Comparison of ENCODE assay signal across 30 cellular contexts in genomic region chr10:123039632-123039930, GRCh38.
"Had no signal": no experiment of that assay in that cellular context is flagged by ENCODE, and none has a peak within 500 bp of the region (broad histone marks: within the 10 kb centered on the region; RNA-seq: fewer than 3 reads in every experiment).

No MANE protein-coding gene starts in this region.

- DNase-seq: activated CD4-positive, alpha-beta T cell treated with anti-CD3 and anti-CD28 coated beads, Interleukin-2, amount 10 ng/mL, durations not matched to agents 24 days and 14 days; activated CD4-positive, alpha-beta T cell treated with anti-CD3 and anti-CD28 coated beads, Interleukin-2, amount 50 U/mL, for 48 hours; activated CD4-positive, CD25-positive, alpha-beta regulatory T cell treated with anti-CD3 and anti-CD28 coated beads, Interleukin-2, amount 50 U/mL, for 72 hours; activated CD8-positive, alpha-beta memory T cell treated with anti-CD3 and anti-CD28 coated beads, Interleukin-2, amount 10 ng/mL, durations not matched to agents 7 days and 5 days; activated effector memory CD4-positive, alpha-beta T cell treated with Interleukin-2 at 50 U/mL for 16 hours; activated naive CD4-positive, alpha-beta T cell; activated T-cell treated with anti-CD3 and anti-CD28 coated beads, Interleukin-2, amount 50 U/mL, for 24 hours; aorta; NCI-H1092; NCI-H1417; NCI-H1930; NCI-H2171 treated with DMSO at 0.1 percent for 48 hours; NCI-H226; NCI-H510A; NCI-H526 treated with DMSO at 0.1 percent for 48 hours; NCI-H82; NK-92 treated with Interleukin-12 subunit alpha and Interleukin-12 subunit beta, amount 100 ng/mL, for 24 hours; OCI-M1; Right ventricle myocardium superior; T-helper 17 cell; T-helper 9 cell had no signal

- H3K27ac ChIP-seq: breast epithelium, KMS-11, RWPE1, SJSA1 had no signal

- H3K27me3 Mint-ChIP-seq: activated CD4-positive, alpha-beta T cell treated with anti-CD3 and anti-CD28 coated beads, Interleukin-2, amount 10 ng/mL, durations not matched to agents 24 days and 14 days; activated CD8-positive, alpha-beta memory T cell treated with anti-CD3 and anti-CD28 coated beads, Interleukin-2, amount 10 ng/mL, durations not matched to agents 7 days and 5 days; activated naive CD4-positive, alpha-beta T cell treated with anti-CD3 and anti-CD28 coated beads, Interleukin-2, amount 50 U/mL, for 24 hours; activated T-cell treated with anti-CD3 and anti-CD28 coated beads, Interleukin-2, amount 50 U/mL, for 24 hours; T-helper 17 cell had no signal

- H3K27me3 ChIP-seq: breast epithelium, SJSA1 had no signal

- ATAC-seq: activated CD8-positive, alpha-beta memory T cell treated with anti-CD3 and anti-CD28 coated beads, Interleukin-2, amount 10 ng/mL, durations not matched to agents 7 days and 5 days; Panc1; SK-N-SH treated with all-trans-retinoic acid at 6 μM for 48 hours; T-helper 17 cell; WTC11 had no signal

- H3K36me3 ChIP-seq: breast epithelium had no signal

- H3K9me3 Mint-ChIP-seq: activated CD4-positive, alpha-beta T cell treated with anti-CD3 and anti-CD28 coated beads, Interleukin-2, amount 10 ng/mL, durations not matched to agents 24 days and 14 days; activated naive CD4-positive, alpha-beta T cell treated with anti-CD3 and anti-CD28 coated beads, Interleukin-2, amount 50 U/mL, for 24 hours; activated T-cell treated with anti-CD3 and anti-CD28 coated beads, Interleukin-2, amount 50 U/mL, for 24 hours; activated T-helper 1 cell treated with anti-CD3 and anti-CD28 coated beads, Interleukin-12 subunit alpha, Interleukin-12 subunit beta, Interleukin-2, Interleukin-4 antibody, amounts not matched to agents 30 ng/mL and 10 ng/mL and 1 ng/mL, durations not matched to agents 14 hours and 24 hours and 36 hours; WTC11 had no signal

- H3K4me1 ChIP-seq: breast epithelium, SJSA1 had no signal

- H3K4me3 Mint-ChIP-seq: activated CD4-positive, alpha-beta T cell treated with anti-CD3 and anti-CD28 coated beads, Interleukin-2, amount 10 ng/mL, durations not matched to agents 24 days and 14 days; activated CD8-positive, alpha-beta memory T cell treated with anti-CD3 and anti-CD28 coated beads, Interleukin-2, amount 10 ng/mL, durations not matched to agents 7 days and 5 days; activated naive CD4-positive, alpha-beta T cell treated with anti-CD3 and anti-CD28 coated beads, Interleukin-2, amount 50 U/mL, for 24 hours; activated T-cell treated with anti-CD3 and anti-CD28 coated beads, Interleukin-2, amount 50 U/mL, for 24 hours; activated T-helper 1 cell treated with anti-CD3 and anti-CD28 coated beads, Interleukin-12 subunit alpha, Interleukin-12 subunit beta, Interleukin-2, Interleukin-4 antibody, amounts not matched to agents 30 ng/mL and 10 ng/mL and 1 ng/mL, durations not matched to agents 14 hours and 24 hours and 36 hours; T-helper 17 cell; WTC11 had no signal

- H3K4me2 ChIP-seq: KMS-11 had no signal

- H3K4me3 ChIP-seq: breast epithelium, SJSA1 had no signal

- H3K9me3 ChIP-seq: breast epithelium, SJSA1 had no signal

- H3K9ac ChIP-seq: KMS-11 had no signal

- H3K27ac Mint-ChIP-seq: activated CD4-positive, alpha-beta T cell treated with anti-CD3 and anti-CD28 coated beads, Interleukin-2, amount 10 ng/mL, durations not matched to agents 24 days and 14 days; activated CD8-positive, alpha-beta memory T cell treated with anti-CD3 and anti-CD28 coated beads, Interleukin-2, amount 10 ng/mL, durations not matched to agents 7 days and 5 days; activated naive CD4-positive, alpha-beta T cell treated with anti-CD3 and anti-CD28 coated beads, Interleukin-2, amount 50 U/mL, for 24 hours; activated T-cell treated with anti-CD3 and anti-CD28 coated beads, Interleukin-2, amount 50 U/mL, for 24 hours; activated T-helper 1 cell treated with anti-CD3 and anti-CD28 coated beads, Interleukin-12 subunit alpha, Interleukin-12 subunit beta, Interleukin-2, Interleukin-4 antibody, amounts not matched to agents 30 ng/mL and 10 ng/mL and 1 ng/mL, durations not matched to agents 14 hours and 24 hours and 36 hours; T-helper 17 cell had no signal
